26 cellular contexts compared by ENCODE assay signal in the genomic region with DNA sequence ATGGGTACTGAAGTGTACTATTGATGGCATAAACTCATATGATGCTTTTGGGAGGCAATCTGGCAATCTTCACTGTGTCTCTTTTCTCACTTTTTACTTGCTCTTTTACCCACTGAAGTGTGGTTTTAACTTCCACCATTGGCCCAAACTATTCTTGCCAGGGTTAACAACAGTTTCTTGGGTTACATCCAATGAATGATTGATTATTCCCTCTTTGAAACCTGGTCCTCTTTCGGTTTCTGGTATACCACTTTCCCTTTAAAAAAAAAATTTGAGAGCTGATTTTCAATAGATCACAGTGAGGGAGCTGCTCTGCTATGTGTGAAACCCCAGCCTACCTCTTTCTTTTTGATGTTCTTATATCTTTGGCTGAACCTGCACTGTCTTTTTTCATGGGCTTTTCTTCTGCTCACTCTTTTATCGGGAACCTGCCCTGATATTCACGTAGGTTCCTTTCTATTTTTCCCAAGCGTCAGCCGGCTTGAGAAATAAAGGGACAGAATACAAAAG. TPM values are rescaled to one million over a fixed set of nuclear protein-coding genes. Genes with fewer than 3 reads are reported as not detected.
A peak's percentile ranks its signal among the peaks of the same experiment; 100 is the strongest.
DNase-seq lines count a peak whose midpoint lies in the region; ATAC-seq and TF ChIP-seq lines count a peak whose summit lies in the region.
"Had no signal": no experiment of that assay in that cellular context is flagged by ENCODE, and none has a peak within 500 bp of the region (broad histone marks: within the 10 kb centered on the region; RNA-seq: fewer than 3 reads in every experiment).

No MANE protein-coding gene starts in this region.

- H3K4me1 ChIP-seq in KMS-11 (ENCODE audit: low read depth, poor library complexity, severe bottlenecking): peaks cover 10% of the 10 kb centered on the region
- H3K4me1 ChIP-seq: breast epithelium, upper lobe of left lung had no signal

- H3K9ac ChIP-seq in KMS-11: no peak overlapping the region

- no peaks in the 10 kb centered on the region for H4K20me1 ChIP-seq in KMS-11 (ENCODE audit: insufficient read depth)

- H3K27ac Mint-ChIP-seq in activated naive CD8-positive, alpha-beta T cell treated with anti-CD3 and anti-CD28 coated beads for 36 hours: peak overlapping the region; percentile 81
- H3K27ac Mint-ChIP-seq in stimulated activated naive B cell treated with anti-CD40 and anti-IgM and Interleukin-4, amounts not matched to agents 10 μg/mL and 1 μg/mL and 100 μg/mL, for 72 hours: peak overlapping the region; percentile 11
- H3K27ac Mint-ChIP-seq in chondrocyte (ENCODE audit: unreplicated experiment): no peak overlapping the region

- DNase-seq in activated T-cell treated with anti-CD3 and anti-CD28 coated beads, Interleukin-2, amount 50 U/mL, for 4 hours: no peak
- no peak for DNase-seq in activated T-cell treated with anti-CD3 and anti-CD28 coated beads, Interleukin-2, amount 50 U/mL, for 48 hours
- DNase-seq in activated naive CD8-positive, alpha-beta T cell treated with anti-CD3 and anti-CD28 coated beads for 36 hours: no peak
- DNase-seq in stimulated activated naive B cell treated with anti-CD40 and anti-IgM and Interleukin-4, amounts not matched to agents 10 μg/mL and 1 μg/mL and 100 μg/mL, for 72 hours: no peak
- DNase-seq in GM19240 (ENCODE audit: insufficient read length, low spot score) (no peak), CD1c-positive myeloid dendritic cell (ENCODE audit: extremely low spot score) (no peak), chondrocyte (ENCODE audit: low spot score) (no peak)
- DNase-seq: amniotic stem cell, DMS153, H9, left ventricle myocardium superior, NCI-H1105, NCI-H2029 treated with DMSO at 0.1 percent for 48 hours, NCI-H345, NCI-H82, OCI-M1, posterior cingulate gyrus, upper lobe of left lung had no signal

- no peaks in the 10 kb centered on the region for H3K36me3 Mint-ChIP-seq in activated T-cell treated with anti-CD3 and anti-CD28 coated beads, Interleukin-2, amount 50 U/mL, for 4 hours (ENCODE audit: insufficient read depth)
- no peaks in the 10 kb centered on the region for H3K36me3 Mint-ChIP-seq in activated naive CD8-positive, alpha-beta T cell treated with anti-CD3 and anti-CD28 coated beads for 36 hours
- no peaks in the 10 kb centered on the region for H3K36me3 Mint-ChIP-seq in stimulated activated naive B cell treated with anti-CD40 and anti-IgM and Interleukin-4, amounts not matched to agents 10 μg/mL and 1 μg/mL and 100 μg/mL, for 72 hours
- H3K36me3 Mint-ChIP-seq in chondrocyte (ENCODE audit: low read depth): no peaks in the 10 kb centered on the region

- H2AFZ ChIP-seq in KMS-11 (ENCODE audit: low read depth): no peak overlapping the region

- H3K4me2 ChIP-seq in KMS-11: peak overlapping the region; percentile 41

- H3K79me2 ChIP-seq in KMS-11 (ENCODE audit: insufficient read depth, low read depth): no peaks in the 10 kb centered on the region

- no peaks in the 10 kb centered on the region for H3K9me3 Mint-ChIP-seq in activated T-cell treated with anti-CD3 and anti-CD28 coated beads, Interleukin-2, amount 50 U/mL, for 4 hours
- no peaks in the 10 kb centered on the region for H3K9me3 Mint-ChIP-seq in activated naive CD8-positive, alpha-beta T cell treated with anti-CD3 and anti-CD28 coated beads for 36 hours
- peaks cover 3 to 4% of the 10 kb centered on the region in 2 donors for H3K9me3 Mint-ChIP-seq in stimulated activated naive B cell treated with anti-CD40 and anti-IgM and Interleukin-4, amounts not matched to agents 10 μg/mL and 1 μg/mL and 100 μg/mL, for 72 hours
- H3K9me3 Mint-ChIP-seq in chondrocyte (ENCODE audit: low read depth): no peaks in the 10 kb centered on the region
- H3K9me3 Mint-ChIP-seq: H9 had no signal

- ATAC-seq in activated T-cell treated with anti-CD3 and anti-CD28 coated beads, Interleukin-2, amount 50 U/mL, for 4 hours: peak; percentile 43
- no peak for ATAC-seq in stimulated activated naive B cell treated with anti-CD40 and anti-IgM and Interleukin-4, amounts not matched to agents 10 μg/mL and 1 μg/mL and 100 μg/mL, for 72 hours (replicated peaks)
- ATAC-seq: left ventricle myocardium superior, sciatic nerve had no signal

- H3K4me1 Mint-ChIP-seq in activated T-cell treated with anti-CD3 and anti-CD28 coated beads, Interleukin-2, amount 50 U/mL, for 4 hours (ENCODE audit: low read depth): peaks cover 13% of the 10 kb centered on the region
- H3K4me1 Mint-ChIP-seq in activated naive CD8-positive, alpha-beta T cell treated with anti-CD3 and anti-CD28 coated beads for 36 hours: peaks cover 16% of the 10 kb centered on the region
- peaks cover 3 to 7% of the 10 kb centered on the region in 2 donors for H3K4me1 Mint-ChIP-seq in stimulated activated naive B cell treated with anti-CD40 and anti-IgM and Interleukin-4, amounts not matched to agents 10 μg/mL and 1 μg/mL and 100 μg/mL, for 72 hours
- no peaks in the 10 kb centered on the region for H3K4me1 Mint-ChIP-seq in chondrocyte (ENCODE audit: low read depth)
- H3K4me1 Mint-ChIP-seq: neural crest cell had no signal

- peaks cover 32% of the 10 kb centered on the region for H3K27me3 Mint-ChIP-seq in activated T-cell treated with anti-CD3 and anti-CD28 coated beads, Interleukin-2, amount 50 U/mL, for 4 hours (ENCODE audit: low read depth)
- H3K27me3 Mint-ChIP-seq in activated naive CD8-positive, alpha-beta T cell treated with anti-CD3 and anti-CD28 coated beads for 36 hours: peaks cover 30% of the 10 kb centered on the region
- peaks cover 15 to 27% of the 10 kb centered on the region in 2 donors for H3K27me3 Mint-ChIP-seq in stimulated activated naive B cell treated with anti-CD40 and anti-IgM and Interleukin-4, amounts not matched to agents 10 μg/mL and 1 μg/mL and 100 μg/mL, for 72 hours
- peaks cover 36% of the 10 kb centered on the region for H3K27me3 Mint-ChIP-seq in chondrocyte (ENCODE audit: low read depth)

- H3K36me3 ChIP-seq in KMS-11 (ENCODE audit: insufficient read depth): no peaks in the 10 kb centered on the region
- H3K36me3 ChIP-seq: breast epithelium, upper lobe of left lung had no signal

- H3K4me3 ChIP-seq in KMS-11 (IDR thresholded peaks at IDR 0.05; ENCODE audit: insufficient read depth, low read depth, low read length): no peak overlapping the region
- H3K4me3 ChIP-seq: breast epithelium, upper lobe of left lung had no signal

- TF ChIP-seq CTCF in KMS-11 (conservative IDR thresholded peaks at IDR 0.05; ENCODE audit: low read depth, low read length) (no peak), chondrocyte (IDR thresholded peaks at IDR 0.05) (no peak)

- H3K27me3 ChIP-seq in KMS-11 (ENCODE audit: insufficient read depth, low read depth): peaks cover 10% of the 10 kb centered on the region
- H3K27me3 ChIP-seq: breast epithelium, upper lobe of left lung had no signal

- peak overlapping the region; percentile 67 for H3K4me3 Mint-ChIP-seq in activated T-cell treated with anti-CD3 and anti-CD28 coated beads, Interleukin-2, amount 50 U/mL, for 4 hours
- H3K4me3 Mint-ChIP-seq in activated naive CD8-positive, alpha-beta T cell treated with anti-CD3 and anti-CD28 coated beads for 36 hours: peak overlapping the region; percentile 65
- no peak overlapping the region for H3K4me3 Mint-ChIP-seq in stimulated activated naive B cell treated with anti-CD40 and anti-IgM and Interleukin-4, amounts not matched to agents 10 μg/mL and 1 μg/mL and 100 μg/mL, for 72 hours
- H3K4me3 Mint-ChIP-seq in chondrocyte (ENCODE audit: unreplicated experiment): no peak overlapping the region
- H3K4me3 Mint-ChIP-seq: H9, neural crest cell had no signal

- no peak overlapping the region for H3K27ac ChIP-seq in KMS-11
- H3K27ac ChIP-seq: breast epithelium, C4-2B, HL-60, upper lobe of left lung had no signal

RNA-seq across cellular contexts. Expression of a gene that starts 56.1 kb away (rescaled TPM):
- total RNA-seq in activated T-cell treated with anti-CD3 and anti-CD28 coated beads, Interleukin-2, amount 50 U/mL, for 4 hours: not detected
- total RNA-seq in activated naive CD8-positive, alpha-beta T cell treated with anti-CD3 and anti-CD28 coated beads for 36 hours: not detected
- total RNA-seq in chondrocyte: not detected in 3 replicates
- total RNA-seq: breast epithelium, G401, H9, left ventricle myocardium superior, neural crest cell, sciatic nerve, subcutaneous adipose tissue, upper lobe of left lung had no signal

Comparison
In these comparisons a context has a peak if more than half of its experiments do, and no peak if none do; other contexts are left out.
1. ATAC-seq: peak in activated T-cell treated with anti-CD3 and anti-CD28 coated beads, Interleukin-2, amount 50 U/mL, for 4 hours (2 of 2); none in stimulated activated naive B cell treated with anti-CD40 and anti-IgM and Interleukin-4, amounts not matched to agents 10 μg/mL and 1 μg/mL and 100 μg/mL, for 72 hours (0 of 2).
2. H3K4me3 Mint-ChIP-seq: peak in activated T-cell treated with anti-CD3 and anti-CD28 coated beads, Interleukin-2, amount 50 U/mL, for 4 hours (single experiment) and activated naive CD8-positive, alpha-beta T cell treated with anti-CD3 and anti-CD28 coated beads for 36 hours (single experiment); none in stimulated activated naive B cell treated with anti-CD40 and anti-IgM and Interleukin-4, amounts not matched to agents 10 μg/mL and 1 μg/mL and 100 μg/mL, for 72 hours (0 of 2) and chondrocyte (single experiment).